2 cellular contexts compared by ENCODE assay signal in genomic region chr4:13538427-13538973, GRCh38.
TF ChIP-seq lines count a peak whose summit lies in the region.

No MANE protein-coding gene starts in this region.

TF ChIP-seq in HEK293, 187 proteins besides CTCF, POLR2A, EP300 and RAD21 (continued from another document):
- TF ChIP-seq ZNF169 (tag by site-specific recombination; IDR thresholded peaks at IDR 0.05) (no peak), ZNF148 (tag by site-specific recombination; IDR thresholded peaks at IDR 0.05; ENCODE audit: borderline replicate concordance) (no peak), EGR2 (tag by site-specific recombination; IDR thresholded peaks at IDR 0.05; ENCODE audit: low read depth) (no peak), ZNF423 (tag by site-specific recombination; IDR thresholded peaks at IDR 0.05) (no peak), PRDM1 (tag by site-specific recombination; IDR thresholded peaks at IDR 0.05) (peak; percentile 74), ZNF626 (tag by site-specific recombination; IDR thresholded peaks at IDR 0.05) (no peak), ZNF830 (tag by site-specific recombination; IDR thresholded peaks at IDR 0.05; ENCODE audit: low read depth) (no peak)
TF ChIP-seq in HEK293: peak in this region for 1.

TF ChIP-seq in H1, 55 proteins besides CTCF, POLR2A, EP300 and RAD21 (continued from another document):
- no peak for TF ChIP-seq RNF2 (IDR thresholded peaks at IDR 0.05; ENCODE audit: borderline replicate concordance, low read depth, low read length, missing control alignments, poor library complexity, severe bottlenecking)
- no peak for TF ChIP-seq CEBPB (IDR thresholded peaks at IDR 0.05; ENCODE audit: low read depth, low read length)
- TF ChIP-seq ZNF274 (IDR thresholded peaks at IDR 0.05; ENCODE audit: borderline replicate concordance, extremely low read depth, low read length) = no peak
- peak; percentile 36; the same call in 1 of the 2 replicates for TF ChIP-seq KDM1A (IDR thresholded peaks at IDR 0.05; ENCODE audit: borderline replicate concordance, low read length)
- TF ChIP-seq RBBP5 (IDR thresholded peaks at IDR 0.05; ENCODE audit: borderline replicate concordance, low read depth, low read length) = no peak
- TF ChIP-seq POU5F1 (IDR thresholded peaks at IDR 0.05; ENCODE audit: low read depth, low read length) = no peak
- TF ChIP-seq TBP (IDR thresholded peaks at IDR 0.05; ENCODE audit: low read depth, low read length) = no peak
- TF ChIP-seq CBX8 (IDR thresholded peaks at IDR 0.05; ENCODE audit: borderline replicate concordance, low read depth, low read length) = 0 out of 2 replicates have a peak, but pooled peaks have one; percentile 26
- TF ChIP-seq FOSL1 (IDR thresholded peaks at IDR 0.05; ENCODE audit: insufficient read depth, low read depth, low read length) = no peak
